In the genomic region with DNA sequence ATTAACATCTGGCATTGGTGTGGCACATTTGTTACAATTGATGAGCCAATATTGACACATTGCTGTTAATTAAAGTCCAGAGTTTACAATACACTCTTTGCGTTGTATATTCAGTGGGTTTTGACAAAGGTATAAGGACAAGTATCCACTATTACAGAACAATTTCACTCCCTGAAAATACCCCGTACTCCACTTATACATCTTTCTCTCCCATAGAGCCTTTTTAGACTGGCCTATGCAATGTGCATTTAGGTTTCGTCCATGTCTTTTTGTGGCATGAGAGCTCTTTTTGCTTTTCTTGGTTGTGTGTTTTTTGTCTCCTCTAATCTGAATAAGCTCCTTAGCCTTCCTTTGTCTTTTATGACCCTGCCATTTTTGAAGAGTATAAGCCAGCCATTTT, we compare ENCODE assay signal across 29 cellular contexts.
"Had no signal": no experiment of that assay in that cellular context is flagged by ENCODE, and none has a peak within 500 bp of the region (broad histone marks: within the 10 kb centered on the region; RNA-seq: fewer than 3 reads in every experiment).

No MANE protein-coding gene starts in this region.

- H3K27ac Mint-ChIP-seq: activated CD4-positive, alpha-beta T cell treated with anti-CD3 and anti-CD28 coated beads, Interleukin-2, amount 10 ng/mL, durations not matched to agents 24 days and 14 days; activated CD8-positive, alpha-beta T cell treated with anti-CD3 and anti-CD28 coated beads for 36 hours; activated naive CD8-positive, alpha-beta T cell treated with anti-CD3 and anti-CD28 coated beads for 36 hours; activated T-cell treated with anti-CD3 and anti-CD28 coated beads, Interleukin-2, amount 50 U/mL, for 72 hours; activated T-helper 17 cell treated with anti-CD3 and anti-CD28 coated beads, Interleukin-2, amount 50 U/mL, for 72 hours; T-helper 2 cell treated with Interferon-gamma antibody and Interleukin-4, amounts not matched to agents 5 μg/mL and 100 μg/mL, for 36 hours had no signal

- H3K4me2 ChIP-seq: PC-9 had no signal

- H3K4me3 ChIP-seq: PC-9 had no signal

- H3K36me3 Mint-ChIP-seq: activated naive CD8-positive, alpha-beta T cell treated with anti-CD3 and anti-CD28 coated beads for 36 hours had no signal

- H3K27me3 ChIP-seq: brain microvascular endothelial cell had no signal

- H2AFZ ChIP-seq: PC-9 had no signal

- H3K4me1 Mint-ChIP-seq: activated CD4-positive, alpha-beta T cell treated with anti-CD3 and anti-CD28 coated beads, Interleukin-2, amount 10 ng/mL, durations not matched to agents 24 days and 14 days; activated T-helper 17 cell treated with anti-CD3 and anti-CD28 coated beads, Interleukin-2, amount 50 U/mL, for 72 hours had no signal

- H3K9me3 Mint-ChIP-seq: activated CD4-positive, alpha-beta T cell treated with anti-CD3 and anti-CD28 coated beads, Interleukin-2, amount 10 ng/mL, durations not matched to agents 24 days and 14 days; activated CD8-positive, alpha-beta T cell treated with anti-CD3 and anti-CD28 coated beads for 36 hours; activated naive CD8-positive, alpha-beta T cell treated with anti-CD3 and anti-CD28 coated beads for 36 hours; activated T-cell treated with anti-CD3 and anti-CD28 coated beads, Interleukin-2, amount 50 U/mL, for 72 hours; activated T-helper 17 cell treated with anti-CD3 and anti-CD28 coated beads, Interleukin-2, amount 50 U/mL, for 72 hours; T-helper 2 cell treated with Interferon-gamma antibody and Interleukin-4, amounts not matched to agents 5 μg/mL and 100 μg/mL, for 36 hours had no signal

- DNase-seq: activated CD4-positive, alpha-beta T cell treated with anti-CD3 and anti-CD28 coated beads, Interleukin-2, amount 10 ng/mL, durations not matched to agents 24 days and 14 days; activated CD4-positive, alpha-beta T cell treated with anti-CD3 and anti-CD28 coated beads, Interleukin-2, amount 50 U/mL, for 4 hours; activated CD8-positive, alpha-beta T cell treated with anti-CD3 and anti-CD28 coated beads for 36 hours; activated effector memory CD4-positive, alpha-beta T cell treated with anti-CD3 and anti-CD28 coated beads, Interleukin-2, amount 50 U/mL, for 16 hours; activated naive CD4-positive, alpha-beta T cell; activated naive CD4-positive, alpha-beta T cell treated with anti-CD3 and anti-CD28 coated beads, Interleukin-2, amount 50 U/mL, for 16 hours; activated naive CD8-positive, alpha-beta T cell treated with anti-CD3 and anti-CD28 coated beads for 36 hours; activated T-cell treated with anti-CD3 and anti-CD28 coated beads, Interleukin-2, amount 50 U/mL, for 1 hour; activated T-cell treated with anti-CD3 and anti-CD28 coated beads, Interleukin-2, amount 50 U/mL, for 72 hours; amniotic stem cell; aorta; brain microvascular endothelial cell; central memory CD4-positive, alpha-beta T cell; MM.1S; MV-4-11; NCI-H1092; NCI-H1436 treated with DMSO at 0.1 percent for 48 hours; NCI-H187 treated with DMSO at 0.1 percent for 48 hours; NCI-H2081 treated with DMSO at 0.1 percent for 48 hours; NCI-H226; NCI-H446 treated with DMSO at 0.1 percent for 48 hours; NCI-H524; NCI-H774; PC-9; SIG-M5; SW 1271 had no signal

- H3K27ac ChIP-seq: brain microvascular endothelial cell, PC-9, RWPE1 had no signal

- H3K36me3 ChIP-seq: brain microvascular endothelial cell had no signal

- H3K4me3 Mint-ChIP-seq: activated CD4-positive, alpha-beta T cell treated with anti-CD3 and anti-CD28 coated beads, Interleukin-2, amount 10 ng/mL, durations not matched to agents 24 days and 14 days; activated CD8-positive, alpha-beta T cell treated with anti-CD3 and anti-CD28 coated beads for 36 hours; activated naive CD8-positive, alpha-beta T cell treated with anti-CD3 and anti-CD28 coated beads for 36 hours; activated T-cell treated with anti-CD3 and anti-CD28 coated beads, Interleukin-2, amount 50 U/mL, for 72 hours; activated T-helper 17 cell treated with anti-CD3 and anti-CD28 coated beads, Interleukin-2, amount 50 U/mL, for 72 hours; T-helper 2 cell treated with Interferon-gamma antibody and Interleukin-4, amounts not matched to agents 5 μg/mL and 100 μg/mL, for 36 hours had no signal
